ENCODE assay signal across 17 cellular contexts in the genomic region with DNA sequence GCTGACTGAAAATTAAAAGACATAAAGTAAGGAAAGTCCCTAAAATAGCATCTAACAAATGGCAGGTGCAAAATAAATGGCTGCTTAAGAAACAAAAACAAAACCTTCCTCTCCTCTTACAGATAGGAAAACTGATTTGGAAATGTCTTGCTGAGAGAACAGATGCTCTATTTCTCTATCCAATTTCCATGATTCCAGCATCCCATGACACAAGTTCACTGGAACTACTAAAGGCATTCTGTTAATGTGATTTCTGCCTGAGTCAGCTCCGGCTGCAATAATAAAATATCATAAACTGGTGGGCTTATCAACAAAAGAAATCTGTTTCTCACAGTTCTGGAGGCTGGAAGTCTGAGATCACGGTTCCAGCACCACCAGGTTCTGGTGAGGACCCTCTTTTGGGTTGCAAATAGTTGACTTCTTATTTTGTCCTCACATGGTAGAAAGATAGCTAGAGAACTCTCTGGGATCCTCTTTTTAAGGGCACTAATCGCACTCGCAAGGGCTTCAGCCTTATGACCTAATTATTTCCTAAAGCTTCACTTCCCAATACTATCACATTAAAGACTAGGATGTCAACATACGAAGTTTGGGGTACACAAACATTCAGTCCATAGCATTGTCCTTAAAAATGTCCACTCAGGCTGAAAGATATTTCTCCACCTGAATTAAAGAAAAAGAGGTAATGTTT.
DNase-seq lines count a peak whose midpoint lies in the region; ATAC-seq, FAIRE-seq and TF ChIP-seq lines count a peak whose summit lies in the region.
"Had no signal": no experiment of that assay in that cellular context is flagged by ENCODE, and none has a peak within 500 bp of the region (broad histone marks: within the 10 kb centered on the region; RNA-seq: fewer than 3 reads in every experiment).

No MANE protein-coding gene starts in this region.

- no peaks in the 10 kb centered on the region for H3K79me2 ChIP-seq in HepG2 (ENCODE audit: insufficient read depth, low read length)

- H3K4me1 Mint-ChIP-seq in HFFc6 (ENCODE audit: low read depth) (peaks cover 16% of the 10 kb centered on the region), Calu3 (ENCODE audit: low read depth, unreplicated experiment) (no peaks in the 10 kb centered on the region)

- 99% methylated on average over 5 of the region's 5 CpGs for WGBS in HepG2 (ENCODE audit: low lambda C conversion rate)
- 100% methylated on average over 5 of the region's 5 CpGs for WGBS in right lobe of liver (ENCODE audit: insufficient coverage, low coverage, low lambda C conversion rate, missing lambda C conversion rate)

- peaks cover 13% of the 10 kb centered on the region for H3K4me1 ChIP-seq in HepG2 (ENCODE audit: insufficient read depth, low read length)
- H3K4me1 ChIP-seq in right lobe of liver = no peaks in the 10 kb centered on the region

- H3K27ac ChIP-seq in HepG2 (ENCODE audit: extremely low read length, insufficient read depth, low read length) (no peak overlapping the region), right lobe of liver (no peak overlapping the region)

- H2AFZ ChIP-seq in HepG2 (ENCODE audit: low read length) = no peak overlapping the region

- H3K36me3 ChIP-seq in HepG2 (replicated peaks in 1 of 2; ENCODE audit: control insufficient read depth in 1 of 2, insufficient read depth in 2 of 2, low read length in 2 of 2) = peaks cover 1 to 15% of the 10 kb centered on the region in 2 experiments; a peak in 3 of 5 replicates
- H3K36me3 ChIP-seq in right lobe of liver = no peaks in the 10 kb centered on the region

- H3K4me3 ChIP-seq in HepG2 (replicated peaks in 1 of 3; ENCODE audit: insufficient read depth in 1 of 3, low read depth in 2 of 3, low read length in 3 of 3) (no peak overlapping the region), right lobe of liver (no peak overlapping the region), fibroblast of mammary gland (ENCODE audit: control insufficient read depth, low read depth, low read length) (no peak overlapping the region)

- BruUV-seq in HepG2 (replicated peaks; lab: Mats Ljungman, UMichigan) = no TSS peak
- no TSS peak for BruUV-seq in Calu3 (replicated peaks; lab: Mats Ljungman, UMichigan)

- no peaks in the 10 kb centered on the region for H3K9me3 ChIP-seq in HepG2 (ENCODE audit: low read length)
- H3K9me3 ChIP-seq in right lobe of liver = no peaks in the 10 kb centered on the region

- no peak for DNase-seq in HepG2 (ENCODE audit: low spot score)
- no peak for DNase-seq in right lobe of liver
- DNase-seq in HFFc6 = peak; percentile 22
- DNase-seq in fibroblast of mammary gland (ENCODE audit: low read depth) = peak; percentile 58
- no peak for DNase-seq in GM12891 (ENCODE audit: insufficient read length, low spot score)
- no peak for DNase-seq in sciatic nerve (ENCODE audit: low spot score)
- no peak for DNase-seq in Calu3
- DNase-seq: DND-41, H9, KG1, NCI-H1417 treated with DMSO at 0.1 percent for 48 hours, NCI-H1930, NCI-H82, T-helper 1 cell had no signal

- H3K4me3 Mint-ChIP-seq in HFFc6 (no peak overlapping the region), Calu3 (ENCODE audit: low read depth, unreplicated experiment) (no peak overlapping the region)
- H3K4me3 Mint-ChIP-seq: H9 had no signal

- FAIRE-seq in HepG2 (lab: Jason Lieb, UNC) (no peak), GM12891 (lab: Jason Lieb, UNC) (no peak)
- FAIRE-seq: A204.1 had no signal

- H3K27me3 ChIP-seq in HepG2 (ENCODE audit: control insufficient read depth in 1 of 2, insufficient read depth in 2 of 2, low read length in 2 of 2) (no peaks in the 10 kb centered on the region), right lobe of liver (no peaks in the 10 kb centered on the region)

- TF ChIP-seq POLR2A in HepG2 (IDR thresholded peaks at IDR 0.05; ENCODE audit: insufficient read depth in 1 of 2, low read depth in 2 of 2, low read length in 2 of 2) = no peak
- TF ChIP-seq POLR2A in right lobe of liver (IDR thresholded peaks at IDR 0.05) = no peak
- TF ChIP-seq POLR2A in GM12891 (IDR thresholded peaks at IDR 0.05; ENCODE audit: low read depth, low read length) = no peak

- in situ Hi-C loops in HepG2 (cut with HindIII; ENCODE audit: extremely low pct_ligation_motif_present, low pct_unique_long_range_greater_than_20kb) = no loop called here

- no peaks in the 10 kb centered on the region for H4K20me1 ChIP-seq in HepG2 (ENCODE audit: insufficient read depth, low read length)

- TF ChIP-seq EP300 in HepG2 (IDR thresholded peaks at IDR 0.05; ENCODE audit: low read depth in 2 of 2, low read length in 2 of 2) = no peak
- TF ChIP-seq EP300 in HepG2 (CRISPR knock-in tag; IDR thresholded peaks at IDR 0.05; ENCODE audit: borderline replicate concordance) = no peak

- no peak for ATAC-seq in HepG2
- no peak for ATAC-seq in right lobe of liver
- ATAC-seq in HG03432 (IDR thresholded peaks at IDR 0.05; ENCODE audit: unreplicated experiment) = no peak
- ATAC-seq in sciatic nerve = no peak
- ATAC-seq: Panc1 had no signal

- H3K27ac Mint-ChIP-seq in HFFc6 = peak overlapping the region; percentile 45; the same call in 1 of the 2 replicates
- H3K27ac Mint-ChIP-seq in Calu3 (ENCODE audit: unreplicated experiment) = no peak overlapping the region

- H3K4me2 ChIP-seq in HepG2 (ENCODE audit: low read depth, low read length) = no peak overlapping the region

- CTCF ChIA-PET in HepG2 (lab: Yijun Ruan, JAX; ENCODE audit: low intra/inter-chr PET ratio, low total read pairs) (no interaction called here), Calu3 (lab: Charles Lee) (no interaction called here)

- TF ChIP-seq CTCF in HepG2 (CRISPR knock-in tag; IDR thresholded peaks at IDR 0.05) (no peak), right lobe of liver (IDR thresholded peaks at IDR 0.05) (no peak), HFFc6 (IDR thresholded peaks at IDR 0.05) (no peak), fibroblast of mammary gland (conservative IDR thresholded peaks at IDR 0.05; ENCODE audit: control insufficient read depth, insufficient read depth, low read depth, low read length) (no peak), Calu3 (IDR thresholded peaks at IDR 0.05; ENCODE audit: unreplicated experiment) (no peak)

- POLR2A ChIA-PET in HepG2 (lab: Yijun Ruan, JAX) = no interaction called here

- intact Hi-C loops in HepG2 (cut with micrococcal nuclease; ENCODE audit: unreplicated experiment) (loop anchor here (10.0 kb wide), 1 partner anchor 297 kb away; no protein-coding TSS in a partner anchor), right lobe of liver (cut with DNase I) (no loop called here), sciatic nerve (cut with DNase I) (no loop called here), Calu3 (cut with micrococcal nuclease; ENCODE audit: unreplicated experiment) (loop anchor here (5.0 to 10.0 kb wide), 4 partner anchors 80 to 857 kb away; partner anchors contain the start of gene GALNT3)

- H3K27me3 Mint-ChIP-seq in HFFc6 (ENCODE audit: insufficient read depth) (peaks cover 2% of the 10 kb centered on the region; the same call in 1 of the 2 replicates), Calu3 (ENCODE audit: unreplicated experiment) (no peaks in the 10 kb centered on the region)

- no peak for TF ChIP-seq RAD21 in HepG2 (CRISPR knock-in tag; IDR thresholded peaks at IDR 0.05)

- H3K9ac ChIP-seq in HepG2 (ENCODE audit: insufficient read depth, low read depth, low read length) = no peak overlapping the region

- H3K36me3 Mint-ChIP-seq in HFFc6 (ENCODE audit: low read depth) (peaks cover 6% of the 10 kb centered on the region; the same call in 1 of the 2 replicates), Calu3 (ENCODE audit: insufficient read depth, unreplicated experiment) (no peaks in the 10 kb centered on the region)

- H3K9me3 Mint-ChIP-seq in HFFc6 (no peaks in the 10 kb centered on the region), Calu3 (ENCODE audit: low read depth, unreplicated experiment) (no peaks in the 10 kb centered on the region)
- H3K9me3 Mint-ChIP-seq: H9 had no signal

TF ChIP-seq in HepG2, 621 proteins besides CTCF, POLR2A, EP300 and RAD21:
- no peak for TF ChIP-seq ZNF790 (CRISPR knock-in tag; IDR thresholded peaks at IDR 0.05; ENCODE audit: borderline replicate concordance)
- TF ChIP-seq ZNF264 (CRISPR knock-in tag; IDR thresholded peaks at IDR 0.05) = peak; percentile 90

TF ChIP-seq in GM12891, 5 proteins besides CTCF, POLR2A, EP300 and RAD21:
- TF ChIP-seq PAX5 (IDR thresholded peaks at IDR 0.05; ENCODE audit: insufficient read depth, low read length, severe bottlenecking) (no peak), POU2F2 (IDR thresholded peaks at IDR 0.05; ENCODE audit: low read depth, low read length) (no peak), TAF1 (IDR thresholded peaks at IDR 0.05; ENCODE audit: low read depth, low read length) (no peak), POLR2AphosphoS5 (IDR thresholded peaks at IDR 0.05; ENCODE audit: low read depth, low read length) (no peak), SPI1 (IDR thresholded peaks at IDR 0.05; ENCODE audit: low read depth, low read length) (no peak)

Comparison
In these comparisons a context has a peak if more than half of its experiments do, and no peak if none do; other contexts are left out.
1. intact Hi-C loops: an anchor here in HepG2 (10.0 kb wide) and Calu3 (5.0 to 10.0 kb wide); none called in right lobe of liver and sciatic nerve.
2. DNase-seq: peak in HFFc6 (single experiment) and fibroblast of mammary gland (single experiment); none in HepG2 (single experiment), right lobe of liver (0 of 3), GM12891 (single experiment), sciatic nerve (single experiment) and Calu3 (single experiment).